ENCODE assay signal across 19 cellular contexts in genomic region chr12:86376052-86376451, GRCh38.
DNase-seq lines count a peak whose midpoint lies in the region; ATAC-seq and TF ChIP-seq lines count a peak whose summit lies in the region.
"Had no signal": no experiment of that assay in that cellular context is flagged by ENCODE, and none has a peak within 500 bp of the region (broad histone marks: within the 10 kb centered on the region; RNA-seq: fewer than 3 reads in every experiment).

No MANE protein-coding gene starts in this region.

- H3K27me3 ChIP-seq in spleen (replicated peaks in 1 of 7), result no peaks in the 10 kb centered on the region
- H3K27me3 ChIP-seq: tibial artery had no signal

- no peak overlapping the region for H3K4me3 Mint-ChIP-seq in neural crest cell
- H3K4me3 Mint-ChIP-seq: activated CD8-positive, alpha-beta T cell treated with anti-CD3 and anti-CD28 coated beads for 36 hours had no signal

- ATAC-seq in GM21515 (IDR thresholded peaks at IDR 0.05; ENCODE audit: unreplicated experiment), result no peak
- ATAC-seq in HG02885 (IDR thresholded peaks at IDR 0.05; ENCODE audit: poor library complexity, unreplicated experiment), result no peak
- ATAC-seq: activated CD8-positive, alpha-beta T cell treated with anti-CD3 and anti-CD28 coated beads for 36 hours; esophagus mucosa; left lobe of liver; right cardiac atrium had no signal

- H3K36me3 ChIP-seq in spleen, result no peaks in the 10 kb centered on the region
- H3K36me3 ChIP-seq: tibial artery had no signal

- no peaks in the 10 kb centered on the region for H3K27me3 Mint-ChIP-seq in neural crest cell (ENCODE audit: low read depth)
- H3K27me3 Mint-ChIP-seq: activated CD8-positive, alpha-beta T cell treated with anti-CD3 and anti-CD28 coated beads for 36 hours had no signal

- intact Hi-C loops in spleen (cut with DNase I; ENCODE audit: low total_unique reads), result no loop called here

- H3K27ac ChIP-seq in spleen, result no peak overlapping the region
- H3K27ac ChIP-seq: coronary artery, tibial artery had no signal

- no peaks in the 10 kb centered on the region for H3K9me3 ChIP-seq in spleen
- H3K9me3 ChIP-seq: tibial artery had no signal

- no peaks in the 10 kb centered on the region for H3K4me1 Mint-ChIP-seq in neural crest cell

- H3K27ac Mint-ChIP-seq in neural crest cell (ENCODE audit: unreplicated experiment), result no peak overlapping the region
- H3K27ac Mint-ChIP-seq: activated CD8-positive, alpha-beta T cell treated with anti-CD3 and anti-CD28 coated beads for 36 hours; activated T-helper 2 cell treated with anti-CD3 and anti-CD28 coated beads, Interferon-gamma antibody, Interleukin-2, Interleukin-4, amounts not matched to agents 10 μg/mL and 5 μg/mL and 100 μg/mL, durations not matched to agents 14 hours and 24 hours and 36 hours had no signal

- no peaks in the 10 kb centered on the region for H3K36me3 Mint-ChIP-seq in neural crest cell (ENCODE audit: low read depth)

- peak; percentile 65 for DNase-seq in DMS53 (lab: John Stamatoyannopoulos, UW)
- DNase-seq in DMS53 treated with DMSO at 0.1 percent for 48 hours (lab: John Stamatoyannopoulos, UW; ENCODE audit: unreplicated experiment), result no peak
- peak; percentile 11 for DNase-seq in LNCaP clone FGC (ENCODE audit: low read depth)
- DNase-seq in choroid plexus epithelial cell (ENCODE audit: low read depth), result peak; percentile 2
- DNase-seq in neural crest cell (ENCODE audit: low read depth, low spot score), result no peak
- no peak for DNase-seq in spleen
- DNase-seq: activated CD8-positive, alpha-beta T cell treated with anti-CD3 and anti-CD28 coated beads for 36 hours; GOT3; NCI-H2107; SHP77 treated with DMSO at 0.1 percent for 48 hours; stimulated activated CD4-positive, alpha-beta T cell treated with anti-CD3 and anti-CD28 coated beads, Interleukin-4, amount 100 ng/mL, for 24 hours; tibial artery had no signal

- H3K9me3 Mint-ChIP-seq in neural crest cell, result no peaks in the 10 kb centered on the region

- 45 to 86% (median 66%) methylated on average over 1 to 2 of the region's 2 CpGs for WGBS in spleen, 5 donors

- H3K4me3 ChIP-seq in LNCaP clone FGC (ENCODE audit: low read depth, low read length) (no peak overlapping the region), choroid plexus epithelial cell (ENCODE audit: low read depth, low read length) (no peak overlapping the region), spleen (no peak overlapping the region)
- H3K4me3 ChIP-seq: coronary artery, tibial artery had no signal

- no peak for TF ChIP-seq POLR2A in spleen (IDR thresholded peaks at IDR 0.05)

- no peaks in the 10 kb centered on the region for H3K4me1 ChIP-seq in spleen
- H3K4me1 ChIP-seq: tibial artery had no signal

- no peak for TF ChIP-seq CTCF in LNCaP clone FGC (IDR thresholded peaks at IDR 0.05; ENCODE audit: control insufficient read depth, extremely low read depth, insufficient read depth)
- peak; percentile 18 for TF ChIP-seq CTCF in choroid plexus epithelial cell (conservative IDR thresholded peaks at IDR 0.05; ENCODE audit: low read depth, low read length)
- peak; percentile 51 for TF ChIP-seq CTCF in neural crest cell (conservative IDR thresholded peaks at IDR 0.05)
- TF ChIP-seq CTCF in spleen (IDR thresholded peaks at IDR 0.05 in 8 of 11, conservative IDR thresholded peaks at IDR 0.05 in 3 of 11), result no peak

Comparison
In these comparisons a context has a peak if more than half of its experiments do, and no peak if none do; other contexts are left out.
1. DNase-seq: peak in DMS53 (single experiment), LNCaP clone FGC (single experiment) and choroid plexus epithelial cell (single experiment); none in DMS53 treated with DMSO at 0.1 percent for 48 hours (single experiment), neural crest cell (single experiment) and spleen (single experiment).
2. CTCF ChIP-seq: peak in choroid plexus epithelial cell (single experiment) and neural crest cell (single experiment); none in LNCaP clone FGC (single experiment) and spleen (0 of 11).